ENCODE assay signal across 7 cellular contexts in genomic region chr7:27119412-27119911, GRCh38.
"Had no signal": no experiment of that assay in that cellular context is flagged by ENCODE, and none has a peak within 500 bp of the region (broad histone marks: within the 10 kb centered on the region; RNA-seq: fewer than 3 reads in every experiment).

No MANE protein-coding gene starts in this region.

- ATAC-seq: pancreas had no signal

- H3K9me3 ChIP-seq: pancreas, SJSA1, suprapubic skin had no signal

- H3K27ac Mint-ChIP-seq: activated naive CD8-positive, alpha-beta T cell had no signal

- H3K4me3 ChIP-seq: pancreas, SJSA1, suprapubic skin had no signal

- DNase-seq: activated CD8-positive, alpha-beta memory T cell treated with anti-CD3 and anti-CD28 coated beads for 24 hours; hippocampal formation; pancreas; T-helper 1 cell had no signal

- H3K27ac ChIP-seq: pancreas, SJSA1, suprapubic skin had no signal

- H3K36me3 ChIP-seq: pancreas, suprapubic skin had no signal

- H3K4me3 Mint-ChIP-seq: activated naive CD8-positive, alpha-beta T cell had no signal

- H3K27me3 ChIP-seq: SJSA1, suprapubic skin had no signal

- H3K36me3 Mint-ChIP-seq: activated naive CD8-positive, alpha-beta T cell had no signal
